1 cellular context compared by ENCODE assay signal in the genomic region with DNA sequence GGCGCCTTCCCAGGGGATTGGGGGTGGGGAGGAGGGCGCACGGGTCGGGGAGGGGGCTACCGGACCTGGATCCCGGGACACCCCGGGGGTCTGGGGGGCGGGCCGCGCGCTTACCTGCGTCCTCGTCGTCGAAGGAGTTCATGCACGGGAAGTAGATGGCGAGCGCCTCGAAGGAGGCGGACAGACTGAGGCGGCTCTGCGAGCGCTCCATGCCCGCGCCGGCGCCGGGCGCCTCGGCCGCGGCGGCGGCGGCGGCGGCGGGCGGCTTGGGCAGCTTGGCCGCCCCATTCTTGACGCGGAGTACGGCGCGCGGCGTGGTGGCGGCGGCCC.
TF ChIP-seq lines count a peak whose summit lies in the region.

No MANE protein-coding gene starts in this region.

TF ChIP-seq in GM23338, 12 proteins besides CTCF, POLR2A, EP300 and RAD21 (continued from another document):
- no peak for TF ChIP-seq ETS1 (IDR thresholded peaks at IDR 0.05)
- no peak for TF ChIP-seq EZH2 (IDR thresholded peaks at IDR 0.05; ENCODE audit: low read depth, unreplicated experiment)
- no peak for TF ChIP-seq REST (IDR thresholded peaks at IDR 0.05; ENCODE audit: unreplicated experiment)
- no peak for TF ChIP-seq STAT1 (IDR thresholded peaks at IDR 0.05; ENCODE audit: unreplicated experiment)
- no peak for TF ChIP-seq EZH2phosphoT487 (IDR thresholded peaks at IDR 0.05; ENCODE audit: unreplicated experiment)
- TF ChIP-seq CREB1 (CRISPR knock-in tag; IDR thresholded peaks at IDR 0.05; ENCODE audit: low read depth): no peak
- TF ChIP-seq POLR2AphosphoS5 (IDR thresholded peaks at IDR 0.05; ENCODE audit: low read depth): no peak
